In genomic region chr6:28542440-28543293, GRCh38 we compare ENCODE assay signal across 1 cellular context.
TF ChIP-seq lines count a peak whose summit lies in the region.

No MANE protein-coding gene starts in this region.

TF ChIP-seq in HEK293, 187 proteins besides CTCF, POLR2A, EP300 and RAD21 (continued from another document and continues in another):
- peak; percentile 69 for TF ChIP-seq ZNF639 (tag by site-specific recombination; IDR thresholded peaks at IDR 0.05)
- TF ChIP-seq ZBTB10 (tag by site-specific recombination; IDR thresholded peaks at IDR 0.05): peak; percentile 69; the same call in 1 of the 2 replicates
- no peak for TF ChIP-seq ZNF132 (tag by site-specific recombination; IDR thresholded peaks at IDR 0.05; ENCODE audit: borderline replicate concordance)
- TF ChIP-seq ZXDB (tag by site-specific recombination; IDR thresholded peaks at IDR 0.05): no peak; the same call in none of the 2 replicates
- TF ChIP-seq ZNF510 (tag by site-specific recombination; IDR thresholded peaks at IDR 0.05; ENCODE audit: insufficient replicate concordance): no peak
- no peak for TF ChIP-seq ZNF302 (tag by site-specific recombination; IDR thresholded peaks at IDR 0.05; ENCODE audit: low read depth)
- TF ChIP-seq FEZF1 (tag by site-specific recombination; IDR thresholded peaks at IDR 0.05): peak; percentile 36; the same call in 1 of the 2 replicates
- TF ChIP-seq ZBTB44 (tag by site-specific recombination; IDR thresholded peaks at IDR 0.05): peak; percentile 18; the same call in 1 of the 2 replicates
- TF ChIP-seq ZBTB21 (tag by site-specific recombination; IDR thresholded peaks at IDR 0.05): peak; percentile 53; the same call in 1 of the 2 replicates
- TF ChIP-seq ZNF558 (tag by site-specific recombination; IDR thresholded peaks at IDR 0.05): peak; percentile 85; the same call in 1 of the 2 replicates
- peak; percentile 94 for TF ChIP-seq ZNF561 (tag by site-specific recombination; IDR thresholded peaks at IDR 0.05; ENCODE audit: borderline replicate concordance)
- no peak for TF ChIP-seq OVOL3 (tag by site-specific recombination; IDR thresholded peaks at IDR 0.05)
- TF ChIP-seq ZNF398 (tag by site-specific recombination; IDR thresholded peaks at IDR 0.05): 0 out of 2 replicates have a peak, but pooled peaks have one; percentile 48
- TF ChIP-seq ZBTB20 (tag by site-specific recombination; IDR thresholded peaks at IDR 0.05): peak; percentile 97
- TF ChIP-seq ZBTB8A (tag by site-specific recombination; IDR thresholded peaks at IDR 0.05): peak; percentile 59
- peak; percentile 85 for TF ChIP-seq MZF1 (tag by site-specific recombination; IDR thresholded peaks at IDR 0.05; ENCODE audit: borderline replicate concordance)
- TF ChIP-seq TCF7L2 (IDR thresholded peaks at IDR 0.05; ENCODE audit: borderline replicate concordance, low read depth, low read length): no peak
- TF ChIP-seq BCL11A (tag by site-specific recombination; IDR thresholded peaks at IDR 0.05; ENCODE audit: low read depth): no peak; the same call in none of the 2 replicates
- peak; percentile 91 for TF ChIP-seq ZNF600 (tag by site-specific recombination; IDR thresholded peaks at IDR 0.05)
- TF ChIP-seq ZNF155 (tag by site-specific recombination; IDR thresholded peaks at IDR 0.05): no peak
- TF ChIP-seq ZBTB11 (tag by site-specific recombination; conservative IDR thresholded peaks at IDR 0.05; ENCODE audit: low read depth): peak; percentile 82
- TF ChIP-seq BCL11B (tag by site-specific recombination; IDR thresholded peaks at IDR 0.05; ENCODE audit: low read depth): 0 out of 2 replicates have a peak, but pooled peaks have one; percentile 33
- TF ChIP-seq ZFP3 (tag by site-specific recombination; IDR thresholded peaks at IDR 0.05; ENCODE audit: low read depth): no peak; the same call in 1 of the 2 replicates
- no peak for TF ChIP-seq ZNF175 (tag by site-specific recombination; IDR thresholded peaks at IDR 0.05)
- no peak for TF ChIP-seq ZNF513 (tag by site-specific recombination; IDR thresholded peaks at IDR 0.05)
- TF ChIP-seq ZFP41 (tag by site-specific recombination; IDR thresholded peaks at IDR 0.05; ENCODE audit: borderline replicate concordance): no peak
- peak; percentile 83 for TF ChIP-seq SP7 (tag by site-specific recombination; IDR thresholded peaks at IDR 0.05)
- TF ChIP-seq ZNF555 (tag by site-specific recombination; conservative IDR thresholded peaks at IDR 0.05): no peak
- 0 out of 2 replicates have a peak, but pooled peaks have one; percentile 60 for TF ChIP-seq ZSCAN18 (tag by site-specific recombination; IDR thresholded peaks at IDR 0.05)
- TF ChIP-seq SCRT2 (tag by site-specific recombination; IDR thresholded peaks at IDR 0.05): peak; percentile 100
- no peak for TF ChIP-seq ZNF174 (tag by site-specific recombination; IDR thresholded peaks at IDR 0.05)
- peak; percentile 97 for TF ChIP-seq IKZF3 (tag by site-specific recombination; IDR thresholded peaks at IDR 0.05)
- peak; percentile 38; the same call in 1 of the 2 replicates for TF ChIP-seq KLF9 (tag by site-specific recombination; IDR thresholded peaks at IDR 0.05; ENCODE audit: low read depth)
- no peak for TF ChIP-seq KLF1 (tag by site-specific recombination; IDR thresholded peaks at IDR 0.05)
- peak; percentile 96 for TF ChIP-seq ZFP37 (tag by site-specific recombination; IDR thresholded peaks at IDR 0.05)
- peak; percentile 98 for TF ChIP-seq ZSCAN30 (tag by site-specific recombination; IDR thresholded peaks at IDR 0.05)
- peak; percentile 51; the same call in 1 of the 2 replicates for TF ChIP-seq ZSCAN4 (tag by site-specific recombination; IDR thresholded peaks at IDR 0.05)
- no peak for TF ChIP-seq ZNF354C (tag by site-specific recombination; IDR thresholded peaks at IDR 0.05; ENCODE audit: borderline replicate concordance, low read depth)
